In the genomic region with DNA sequence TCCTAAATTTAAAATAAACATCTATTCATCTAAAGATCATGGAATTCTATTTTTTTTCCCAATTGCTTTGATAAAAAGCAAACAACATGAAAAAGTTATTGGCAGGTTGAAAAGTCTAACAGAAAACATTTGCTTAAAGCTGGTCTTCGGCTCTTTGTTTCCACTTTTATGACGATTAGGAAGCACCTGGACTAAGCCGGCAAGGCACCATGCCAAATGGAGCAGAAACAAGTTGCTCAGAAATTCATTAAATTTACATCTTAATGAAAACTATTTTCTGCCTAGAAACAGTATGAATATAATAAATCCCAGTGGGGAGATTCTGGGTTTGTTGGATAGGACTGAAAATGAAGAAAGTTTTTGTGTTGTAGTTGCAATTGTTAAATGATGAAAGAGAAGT, we compare ENCODE assay signal across 25 cellular contexts. TPM values are rescaled to one million over a fixed set of nuclear protein-coding genes. Genes with fewer than 3 reads are reported as not detected.
"Had no signal": no experiment of that assay in that cellular context is flagged by ENCODE, and none has a peak within 500 bp of the region (broad histone marks: within the 10 kb centered on the region; RNA-seq: fewer than 3 reads in every experiment).

No MANE protein-coding gene starts in this region.

- ATAC-seq: activated CD8-positive, alpha-beta T cell treated with anti-CD3 and anti-CD28 coated beads for 36 hours; activated naive CD8-positive, alpha-beta T cell treated with anti-CD3 and anti-CD28 coated beads, Interleukin-2, amount 50 U/mL, for 24 hours; activated T-helper 17 cell treated with anti-CD3 and anti-CD28 coated beads, Interleukin-2, amount 50 U/mL, for 72 hours; heart left ventricle; left ventricle myocardium superior; naive thymus-derived CD8-positive, alpha-beta T cell; right lobe of liver; stimulated activated naive CD8-positive, alpha-beta T cell treated with anti-CD3 and anti-CD28 coated beads, Interleukin-15, amount 100 ng/mL, for 72 hours had no signal

- DNase-seq: activated CD4-positive, alpha-beta T cell treated with anti-CD3 and anti-CD28 coated beads, Interleukin-2, amount 10 ng/mL, durations not matched to agents 24 days and 14 days; activated CD8-positive, alpha-beta T cell treated with anti-CD3 and anti-CD28 coated beads for 36 hours; activated naive CD4-positive, alpha-beta T cell treated with Interleukin-2 at 50 U/mL for 16 hours; activated naive CD8-positive, alpha-beta T cell treated with anti-CD3 and anti-CD28 coated beads, Interleukin-2, amount 50 U/mL, for 24 hours; activated T-cell treated with anti-CD3 and anti-CD28 coated beads, Interleukin-2, amount 50 U/mL, for 1 hour; anterior cingulate cortex; central memory CD4-positive, alpha-beta T cell; heart left ventricle; immature natural killer cell; left ventricle myocardium superior; mesenchymal stem cell; naive thymus-derived CD8-positive, alpha-beta T cell; right lobe of liver; small intestine; stimulated activated CD4-positive, alpha-beta T cell treated with anti-CD3 and anti-CD28 coated beads, Interleukin-15, amount 100 ng/mL, for 24 hours; stimulated activated CD4-positive, alpha-beta T cell treated with anti-CD3 and anti-CD28 coated beads, Interleukin-2, amount 100 ng/mL, for 48 hours; stimulated activated naive CD8-positive, alpha-beta T cell treated with anti-CD3 and anti-CD28 coated beads, Interleukin-15, amount 100 ng/mL, for 72 hours; T1000; trophoblast cell had no signal

RNA-seq across cellular contexts. Expression of gene OR9K2, which starts 51.4 kb away (rescaled TPM):
- total RNA-seq: activated CD4-positive, alpha-beta T cell treated with anti-CD3 and anti-CD28 coated beads, Interleukin-2, amount 10 ng/mL, durations not matched to agents 24 days and 14 days; activated CD8-positive, alpha-beta T cell treated with anti-CD3 and anti-CD28 coated beads for 36 hours; activated T-helper 17 cell treated with anti-CD3 and anti-CD28 coated beads, Interleukin-2, amount 50 U/mL, for 72 hours; frontal cortex; heart left ventricle; left ventricle myocardium superior; mucosa of gallbladder; naive thymus-derived CD8-positive, alpha-beta T cell; osteocyte; right lobe of liver; suprapubic skin; vagina had no signal

RNA-seq across cellular contexts. Expression of gene NEUROD4, which starts 55.0 kb away (rescaled TPM):
- total RNA-seq: activated CD4-positive, alpha-beta T cell treated with anti-CD3 and anti-CD28 coated beads, Interleukin-2, amount 10 ng/mL, durations not matched to agents 24 days and 14 days; activated CD8-positive, alpha-beta T cell treated with anti-CD3 and anti-CD28 coated beads for 36 hours; activated T-helper 17 cell treated with anti-CD3 and anti-CD28 coated beads, Interleukin-2, amount 50 U/mL, for 72 hours; heart left ventricle; left ventricle myocardium superior; mucosa of gallbladder; naive thymus-derived CD8-positive, alpha-beta T cell; osteocyte; right lobe of liver; suprapubic skin; vagina had no signal
